In the genomic region with DNA sequence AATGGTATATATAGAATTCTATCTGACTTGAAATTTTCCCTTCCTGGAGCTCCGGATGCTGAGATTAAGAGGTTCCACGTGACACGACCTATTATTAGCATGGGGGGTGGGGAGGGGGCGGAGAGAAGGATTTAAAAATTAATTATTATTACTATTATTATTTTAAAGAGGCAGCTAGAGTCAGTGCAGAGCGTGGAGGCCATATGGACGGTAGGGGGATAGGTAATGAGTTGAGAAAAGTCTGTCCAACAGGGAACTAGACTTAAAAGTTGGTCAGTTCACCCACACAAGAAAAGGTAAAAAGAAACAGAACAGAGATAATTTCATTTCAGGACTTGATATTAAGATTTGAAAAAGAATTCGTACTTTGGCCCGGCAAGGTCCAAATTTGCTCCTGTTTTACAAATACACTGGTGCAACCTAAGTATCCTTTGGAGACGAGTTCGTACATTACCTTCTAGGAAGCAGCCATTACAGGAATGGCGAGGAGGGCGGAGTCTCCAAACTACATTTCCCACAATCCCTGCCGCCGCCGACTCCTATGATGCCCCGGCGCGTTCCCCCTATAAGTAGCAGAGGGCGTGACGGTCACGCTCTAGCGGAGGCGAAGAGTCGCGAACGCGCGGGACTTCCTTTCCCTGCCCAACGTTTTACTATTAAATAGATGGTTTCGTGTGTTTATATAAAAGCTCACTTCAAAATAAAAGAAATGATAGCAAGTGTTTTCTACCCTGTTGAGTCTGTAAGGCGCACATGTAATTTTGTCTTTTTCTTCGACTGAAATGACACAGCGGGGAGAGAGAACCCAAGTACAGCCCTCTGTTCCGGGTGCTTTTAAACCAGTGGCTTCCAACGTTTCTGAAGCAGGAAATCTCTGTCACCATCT, we compare ENCODE assay signal across 8 cellular contexts. TPM values are rescaled to one million over a fixed set of nuclear protein-coding genes. Genes with fewer than 3 reads are reported as not detected.
DNase-seq lines count a peak whose midpoint lies in the region; ATAC-seq lines count a peak whose summit lies in the region.

A gene with protein sequence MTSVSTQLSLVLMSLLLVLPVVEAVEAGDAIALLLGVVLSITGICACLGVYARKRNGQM (minus strand): TSS at position 481 of the 886 bp plus-strand sequence. CDS start 976 bp downstream, outside the sequence.

- H3K27ac Mint-ChIP-seq in naive thymus-derived CD4-positive, alpha-beta T cell = peak within 1 kb of the TSS; percentile 82 to 99 (median 94)
- peak within 1 kb of the TSS; percentile 96 for H3K27ac Mint-ChIP-seq in stimulated activated naive B cell treated with anti-CD40 and anti-IgM and Interleukin-4, amounts not matched to agents 10 μg/mL and 1 μg/mL and 100 μg/mL, for 72 hours

- intact Hi-C loops in naive thymus-derived CD4-positive, alpha-beta T cell (cut with micrococcal nuclease) = loop anchor here (1.0 to 2.0 kb wide), 8 partner anchors 178 to 1556 kb away; a partner anchor contains a TSS

- H3K27me3 ChIP-seq in Karpas-422 (ENCODE audit: low read length) = no peaks in the 10 kb centered on the region
- H3K27me3 ChIP-seq in naive thymus-derived CD4-positive, alpha-beta T cell (ENCODE audit: control insufficient read depth in 2 of 2, insufficient read depth in 2 of 2, low read length in 2 of 2) = no peaks in the 10 kb centered on the region

- peak within 1 kb of the TSS; percentile 62 for H3K9ac ChIP-seq in Karpas-422 (ENCODE audit: low read length)

- POLR2A ChIA-PET in naive thymus-derived CD4-positive, alpha-beta T cell (lab: Charles Lee) = interaction anchor here (0.6 to 1.1 kb wide), 2 partner anchors 178 to 668 kb away, joined by 3 read pairs; a partner anchor contains a TSS

- ATAC-seq in GM21786 (IDR thresholded peaks at IDR 0.05; ENCODE audit: unreplicated experiment) = peak; percentile 99
- peak; percentile 100 for ATAC-seq in naive thymus-derived CD4-positive, alpha-beta T cell
- peak; percentile 98 to 99 for ATAC-seq in stimulated activated naive B cell treated with anti-CD40 and anti-IgM and Interleukin-4, amounts not matched to agents 10 μg/mL and 1 μg/mL and 100 μg/mL, for 72 hours (replicated peaks)

- peaks cover 6 to 32% (median 22%) of the 10 kb centered on the region in 7 donors for H3K4me1 Mint-ChIP-seq in naive thymus-derived CD4-positive, alpha-beta T cell
- H3K4me1 Mint-ChIP-seq in stimulated activated naive B cell treated with anti-CD40 and anti-IgM and Interleukin-4, amounts not matched to agents 10 μg/mL and 1 μg/mL and 100 μg/mL, for 72 hours = peaks cover 19 to 23% of the 10 kb centered on the region in 2 donors

- H4K20me1 ChIP-seq in Karpas-422 (ENCODE audit: insufficient read depth, low read depth, low read length) = no peaks in the 10 kb centered on the region

- H3K4me3 ChIP-seq in Karpas-422 (ENCODE audit: low read length) = peak within 1 kb of the TSS; percentile 72
- H3K4me3 ChIP-seq in naive thymus-derived CD4-positive, alpha-beta T cell (ENCODE audit: low read length) = peak within 1 kb of the TSS; percentile 75

- peak within 1 kb of the TSS; percentile 75 for H2AFZ ChIP-seq in Karpas-422 (ENCODE audit: low read length)

- DNase-seq in DMS79 (lab: John Stamatoyannopoulos, UW) (peak; percentile 81), Karpas-422 (peak; percentile 97), RKO (ENCODE audit: low spot score) (peak; percentile 96), activated T-helper 1 cell treated with Interleukin-2 at 50 U/mL for 16 hours (ENCODE audit: low read depth) (peak; percentile 77), fibroblast of gingiva (ENCODE audit: low read depth) (peak; percentile 87)
- peak; percentile 59 to 90 (median 86) for DNase-seq in naive thymus-derived CD4-positive, alpha-beta T cell
- DNase-seq in stimulated activated naive B cell treated with anti-CD40 and anti-IgM and Interleukin-4, amounts not matched to agents 10 μg/mL and 1 μg/mL and 100 μg/mL, for 72 hours = peak; percentile 80

- peak within 1 kb of the TSS; percentile 88 for H3K4me2 ChIP-seq in Karpas-422 (ENCODE audit: low read depth, low read length, poor library complexity, severe bottlenecking)

- H3K9me3 ChIP-seq in Karpas-422 (ENCODE audit: low read length) = no peaks in the 10 kb centered on the region
- no peaks in the 10 kb centered on the region for H3K9me3 ChIP-seq in naive thymus-derived CD4-positive, alpha-beta T cell (ENCODE audit: control insufficient read depth in 2 of 3, low read length in 3 of 3)

- peak within 1 kb of the TSS; percentile 97 for H3K27ac ChIP-seq in Karpas-422 (ENCODE audit: low read length)
- H3K27ac ChIP-seq in naive thymus-derived CD4-positive, alpha-beta T cell (ENCODE audit: low read depth, low read length) = peak within 1 kb of the TSS; percentile 80

- no peaks in the 10 kb centered on the region for H3K9me3 Mint-ChIP-seq in naive thymus-derived CD4-positive, alpha-beta T cell
- H3K9me3 Mint-ChIP-seq in stimulated activated naive B cell treated with anti-CD40 and anti-IgM and Interleukin-4, amounts not matched to agents 10 μg/mL and 1 μg/mL and 100 μg/mL, for 72 hours = no peaks in the 10 kb centered on the region

- H3K27me3 Mint-ChIP-seq in naive thymus-derived CD4-positive, alpha-beta T cell = no peaks in the 10 kb centered on the region
- no peaks in the 10 kb centered on the region for H3K27me3 Mint-ChIP-seq in stimulated activated naive B cell treated with anti-CD40 and anti-IgM and Interleukin-4, amounts not matched to agents 10 μg/mL and 1 μg/mL and 100 μg/mL, for 72 hours

- CTCF ChIA-PET in naive thymus-derived CD4-positive, alpha-beta T cell (lab: Charles Lee) = no interaction called here

- H3K36me3 Mint-ChIP-seq in naive thymus-derived CD4-positive, alpha-beta T cell = peaks cover 3 to 19% (median 4%) of the 10 kb centered on the region in 5 donors
- peaks cover 8 to 14% of the 10 kb centered on the region in 2 donors for H3K36me3 Mint-ChIP-seq in stimulated activated naive B cell treated with anti-CD40 and anti-IgM and Interleukin-4, amounts not matched to agents 10 μg/mL and 1 μg/mL and 100 μg/mL, for 72 hours

- H3K79me2 ChIP-seq in Karpas-422 (ENCODE audit: low read length) = 0 out of 2 replicates have a peak, but pooled peaks cover 2% of the 10 kb centered on the region

- H3K36me3 ChIP-seq in Karpas-422 (ENCODE audit: insufficient read depth, low read length) = no peaks in the 10 kb centered on the region
- H3K36me3 ChIP-seq in naive thymus-derived CD4-positive, alpha-beta T cell (ENCODE audit: control insufficient read depth in 2 of 3, insufficient read depth in 3 of 3, low read length in 3 of 3) = peaks cover 0 to 11% (median 0%) of the 10 kb centered on the region in 3 experiments

- peaks cover 56% of the 10 kb centered on the region for H3K4me1 ChIP-seq in Karpas-422 (ENCODE audit: low read length)
- H3K4me1 ChIP-seq in naive thymus-derived CD4-positive, alpha-beta T cell (ENCODE audit: control insufficient read depth in 2 of 2, insufficient read depth in 2 of 2, low read length in 2 of 2) = peaks cover 0 to 6% of the 10 kb centered on the region in 2 donors

- H3K9me2 ChIP-seq in Karpas-422 (replicated peaks; ENCODE audit: insufficient read depth, low read length) = no peaks in the 10 kb centered on the region

- H3K4me3 Mint-ChIP-seq in naive thymus-derived CD4-positive, alpha-beta T cell = peak within 1 kb of the TSS; percentile 81 to 99 (median 96)
- H3K4me3 Mint-ChIP-seq in stimulated activated naive B cell treated with anti-CD40 and anti-IgM and Interleukin-4, amounts not matched to agents 10 μg/mL and 1 μg/mL and 100 μg/mL, for 72 hours = peak within 1 kb of the TSS; percentile 87 to 93

RNA-seq across cellular contexts. Expression of the gene that starts here (rescaled TPM):
- 21.6 and 50.4 TPM in 2 replicates for total RNA-seq in Karpas-422 (2014; rRNA removed; shearing (Covaris generic); ENCODE audit: low replicate concordance)
- 10 to 100 TPM in 3 of 5 experiments, 1 to 10 TPM in 2; 9.3 to 21.0 (median 20.5) TPM for total RNA-seq in naive thymus-derived CD4-positive, alpha-beta T cell
- polyA plus RNA-seq in naive thymus-derived CD4-positive, alpha-beta T cell = 10 to 100 TPM; 29.1 to 58.8 TPM

Comparison
In these comparisons a context has a peak if more than half of its experiments do, and no peak if none do; other contexts are left out.
1. Peak in every context shown above with its lines: DNase-seq, ATAC-seq, H3K4me3 ChIP-seq and H3K27ac ChIP-seq.